Comparison of ENCODE assay signal across 8 cellular contexts in the genomic region with DNA sequence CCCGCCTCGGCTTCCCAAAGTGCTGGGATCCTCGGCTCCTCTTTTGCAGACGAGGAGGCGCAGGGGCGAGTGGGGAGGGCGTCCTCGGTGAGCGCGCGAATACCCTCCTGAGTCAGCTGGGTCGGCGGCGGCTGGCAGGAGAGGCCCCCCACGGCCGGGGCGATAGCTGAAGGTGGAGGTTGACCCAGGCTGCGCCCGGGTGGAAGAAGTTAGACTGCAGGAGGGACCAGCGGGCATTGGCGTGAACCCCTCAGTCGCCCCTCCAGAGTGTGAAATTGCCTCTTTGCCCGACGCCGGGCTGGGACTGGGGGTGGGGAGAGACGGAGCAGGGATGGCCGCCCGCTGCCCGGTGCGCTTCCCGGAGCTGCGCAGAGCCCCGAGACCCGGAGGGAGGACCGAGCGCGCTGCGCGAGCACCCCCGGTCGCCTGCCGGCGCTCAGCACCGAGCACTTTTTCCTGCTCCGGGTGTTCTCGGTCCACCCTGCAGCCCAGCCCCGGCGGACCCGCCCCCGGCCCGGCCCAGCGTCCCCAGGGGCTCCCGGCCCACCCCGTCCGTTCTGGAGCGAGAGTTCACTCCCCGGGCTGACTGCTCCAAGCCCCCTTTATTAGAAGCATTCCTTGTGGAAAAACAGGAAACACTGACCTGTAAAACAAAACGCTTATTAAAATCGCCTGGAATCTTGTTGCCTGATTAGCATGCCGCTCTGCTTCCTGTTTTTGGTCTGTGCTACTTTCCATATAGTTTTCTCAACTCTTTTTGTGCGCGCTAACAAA. TPM values are rescaled to one million over a fixed set of nuclear protein-coding genes. Genes with fewer than 3 reads are reported as not detected.
DNase-seq lines count a peak whose midpoint lies in the region; ATAC-seq and FAIRE-seq lines count a peak whose summit lies in the region.

No MANE protein-coding gene starts in this region.

- peak overlapping the region; percentile 24 for H3K9ac ChIP-seq in iPS-15b (ENCODE audit: low read depth, low read length)

- no peak for ATAC-seq in GM21825 (IDR thresholded peaks at IDR 0.05; ENCODE audit: unreplicated experiment)

- WGBS in small intestine, 3 donors, result 3 to 7% (median 6%) methylated on average over 34 to 62 of the region's 62 CpGs

- FAIRE-seq in small intestine (lab: Jason Lieb, UNC), result no peak

- DNase-seq in DMS114 treated with DMSO at 0.1 percent for 48 hours (lab: John Stamatoyannopoulos, UW; ENCODE audit: unreplicated experiment), result peak; percentile 91
- peak; percentile 20 for DNase-seq in NCI-H69 (lab: John Stamatoyannopoulos, UW)
- peak; percentile 49 for DNase-seq in astrocyte of the hippocampus (ENCODE audit: low read depth, low spot score)
- peak; percentile 57 for DNase-seq in small intestine
- no peak for DNase-seq in NCI-H2029 treated with DMSO at 0.1 percent for 48 hours (lab: John Stamatoyannopoulos, UW)
- DNase-seq in NCI-H1105 treated with DMSO at 0.1 percent for 48 hours (lab: John Stamatoyannopoulos, UW), result no peak

- H3K36me3 ChIP-seq in iPS-15b (ENCODE audit: control insufficient read depth, insufficient read depth, low read length) (no peaks in the 10 kb centered on the region), small intestine (ENCODE audit: control insufficient read depth in 2 of 2, insufficient read depth in 2 of 2, low read length in 2 of 2) (no peaks in the 10 kb centered on the region)

- H3K27ac ChIP-seq in small intestine (ENCODE audit: low read depth in 1 of 2, low read length in 1 of 2), result peak overlapping the region in 1 of 2 donors; percentile 17

- H3K9me3 ChIP-seq in iPS-15b (ENCODE audit: control insufficient read depth, insufficient read depth, low read length) (no peaks in the 10 kb centered on the region), small intestine (ENCODE audit: control insufficient read depth, low read depth) (no peaks in the 10 kb centered on the region)

- H3K27me3 ChIP-seq in iPS-15b (ENCODE audit: control insufficient read depth, insufficient read depth, low read length), result peaks cover 11% of the 10 kb centered on the region
- H3K27me3 ChIP-seq in small intestine (ENCODE audit: control insufficient read depth in 2 of 2, insufficient read depth in 2 of 2, low read length in 2 of 2), result peaks cover 0 to 5% of the 10 kb centered on the region in 2 donors

- peak overlapping the region; percentile 81 for H3K4me3 ChIP-seq in iPS-15b (ENCODE audit: low read depth, low read length)
- H3K4me3 ChIP-seq in small intestine (ENCODE audit: low read depth in 1 of 2, low read length in 2 of 2), result peak overlapping the region; percentile 12 to 59

- peaks cover 3% of the 10 kb centered on the region for H3K4me1 ChIP-seq in iPS-15b (ENCODE audit: control insufficient read depth, insufficient read depth, low read length)
- H3K4me1 ChIP-seq in small intestine (ENCODE audit: control insufficient read depth in 2 of 2, insufficient read depth in 1 of 2, low read depth in 1 of 2, low read length in 1 of 2), result peaks cover 4 to 8% of the 10 kb centered on the region in 2 donors

RNA-seq across cellular contexts. Expression of gene CPT1A, which starts 13.7 kb away (rescaled TPM):
- polyA plus RNA-seq in small intestine, result 10 to 100 TPM; 29.5 to 33.3 (median 29.7) TPM

RNA-seq across cellular contexts. Expression of gene MRPL21, which starts 48.2 kb away (rescaled TPM):
- 100 to 1,000 TPM in 2 of 3 donors, 10 to 100 TPM in 1; 97.0 to 135 (median 103) TPM for polyA plus RNA-seq in small intestine

RNA-seq across cellular contexts. Expression of gene IGHMBP2, which starts 48.3 kb away (rescaled TPM):
- polyA plus RNA-seq in small intestine, result 10 to 100 TPM; 10.3 to 40.7 (median 22.7) TPM

Comparison
In these comparisons a context has a peak if more than half of its experiments do, and no peak if none do; other contexts are left out.
1. DNase-seq: peak in DMS114 treated with DMSO at 0.1 percent for 48 hours (single experiment), NCI-H69 (single experiment), astrocyte of the hippocampus (single experiment) and small intestine (single experiment); none in NCI-H2029 treated with DMSO at 0.1 percent for 48 hours (single experiment) and NCI-H1105 treated with DMSO at 0.1 percent for 48 hours (single experiment).